In the genomic region with DNA sequence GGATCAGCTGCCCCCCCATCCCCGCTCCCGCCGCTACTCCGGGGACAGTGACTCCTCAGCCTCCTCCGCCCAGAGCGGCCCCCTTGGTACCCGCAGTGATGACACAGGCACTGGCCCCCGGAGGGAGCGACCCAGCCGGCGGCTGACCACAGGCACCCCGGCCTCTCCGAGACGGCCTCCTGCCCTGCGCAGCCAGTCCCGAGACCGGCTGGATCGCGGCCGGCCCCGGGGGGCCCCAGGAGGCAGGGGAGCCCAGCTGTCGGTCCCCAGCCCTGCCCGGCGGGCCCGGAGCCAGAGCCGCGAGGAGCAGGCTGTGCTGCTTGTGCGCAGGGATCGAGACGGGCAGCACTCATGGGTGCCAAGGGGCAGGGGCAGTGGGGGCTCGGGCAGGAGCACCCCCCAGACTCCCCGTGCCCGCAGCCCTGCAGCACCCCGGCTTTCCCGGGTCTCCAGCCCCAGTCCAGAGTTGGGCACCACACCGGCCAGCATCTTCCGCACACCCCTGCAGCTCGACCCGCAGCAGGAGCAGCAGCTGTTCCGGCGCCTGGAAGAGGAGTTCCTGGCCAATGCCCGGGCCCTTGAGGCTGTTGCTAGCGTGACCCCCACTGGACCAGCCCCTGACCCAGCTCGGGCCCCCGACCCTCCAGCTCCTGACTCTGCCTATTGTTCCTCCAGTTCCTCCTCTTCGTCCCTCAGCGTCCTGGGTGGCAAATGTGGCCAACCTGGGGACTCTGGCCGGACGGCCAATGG, we compare ENCODE assay signal across 10 cellular contexts. TPM values are rescaled to one million over a fixed set of nuclear protein-coding genes. Genes with fewer than 3 reads are reported as not detected.
DNase-seq lines count a peak whose midpoint lies in the region; ATAC-seq and TF ChIP-seq lines count a peak whose summit lies in the region.
"Had no signal": no experiment of that assay in that cellular context is flagged by ENCODE, and none has a peak within 500 bp of the region (broad histone marks: within the 10 kb centered on the region; RNA-seq: fewer than 3 reads in every experiment).

No MANE protein-coding gene starts in this region.

- peak overlapping the region; percentile 66; the same call in 1 of the 2 replicates for H3K4me2 ChIP-seq in SK-N-SH
- H3K4me2 ChIP-seq in mesenchymal stem cell (ENCODE audit: low read length, poor library complexity, severe bottlenecking) = no peak overlapping the region

- H3K9ac ChIP-seq in SK-N-SH (peak overlapping the region; percentile 56; the same call in 1 of the 2 replicates), mesenchymal stem cell (ENCODE audit: low read length) (peak overlapping the region; percentile 89)

- H3K27ac Mint-ChIP-seq in CD4-positive, alpha-beta memory T cell = no peak overlapping the region

- H3K4me3 Mint-ChIP-seq in CD4-positive, alpha-beta memory T cell = no peak overlapping the region

- ATAC-seq in SK-N-SH treated with all-trans-retinoic acid at 6 μM for 48 hours = no peak

- H2BK120ac ChIP-seq in mesenchymal stem cell (ENCODE audit: low read depth, low read length) = no peak overlapping the region

- no peaks in the 10 kb centered on the region for H3K9me2 ChIP-seq in SK-N-SH

- TF ChIP-seq CTCF in SK-N-SH (IDR thresholded peaks at IDR 0.05) (no peak), breast epithelium (IDR thresholded peaks at IDR 0.05) (no peak), transverse colon (IDR thresholded peaks at IDR 0.05) (no peak), A673 (conservative IDR thresholded peaks at IDR 0.05; ENCODE audit: low read depth, low read length) (no peak)

- peaks cover 0 to 6% (median 0%) of the 10 kb centered on the region in 8 donors for H3K9me3 Mint-ChIP-seq in CD4-positive, alpha-beta memory T cell

- H4K20me1 ChIP-seq in SK-N-SH (ENCODE audit: insufficient read depth) = peaks cover 18% of the 10 kb centered on the region; the same call in 1 of the 2 replicates

- H3K9me3 ChIP-seq in SK-N-SH (no peaks in the 10 kb centered on the region), breast epithelium (no peaks in the 10 kb centered on the region), mesenchymal stem cell (ENCODE audit: control insufficient read depth, low read length) (no peaks in the 10 kb centered on the region), transverse colon (no peaks in the 10 kb centered on the region), A673 (ENCODE audit: low read depth, low read length, poor library complexity, severe bottlenecking) (no peaks in the 10 kb centered on the region)
- no peaks in the 10 kb centered on the region for H3K9me3 ChIP-seq in CD4-positive, alpha-beta memory T cell (ENCODE audit: control insufficient read depth in 1 of 2, low read length in 2 of 2)
- H3K9me3 ChIP-seq: neutrophil had no signal

- no peak overlapping the region for H4K8ac ChIP-seq in mesenchymal stem cell (ENCODE audit: low read length)

- H3K79me1 ChIP-seq in mesenchymal stem cell (replicated peaks; ENCODE audit: low read length, poor library complexity, severe bottlenecking) = peaks cover 23% of the 10 kb centered on the region

- no peaks in the 10 kb centered on the region for H3F3A ChIP-seq in SK-N-SH (replicated peaks; ENCODE audit: insufficient read depth)

- peaks cover 18 to 35% of the 10 kb centered on the region in 2 experiments; a peak in 3 of 4 replicates for H3K4me1 ChIP-seq in SK-N-SH (ENCODE audit: control insufficient read depth in 1 of 2, insufficient read depth in 2 of 2, low read depth in 1 of 2, low read length in 1 of 2)
- H3K4me1 ChIP-seq in breast epithelium = peaks cover 33 to 37% of the 10 kb centered on the region in 2 donors
- peaks cover 61% of the 10 kb centered on the region for H3K4me1 ChIP-seq in mesenchymal stem cell (ENCODE audit: control insufficient read depth, insufficient read depth, low read depth, low read length)
- H3K4me1 ChIP-seq in transverse colon = peaks cover 62 to 88% (median 76%) of the 10 kb centered on the region in 4 donors
- H3K4me1 ChIP-seq in CD4-positive, alpha-beta memory T cell (ENCODE audit: insufficient read depth, low read length) = peaks cover 33% of the 10 kb centered on the region
- H3K4me1 ChIP-seq in A673 (ENCODE audit: insufficient read depth, low read length, poor library complexity, severe bottlenecking) = peaks cover 26% of the 10 kb centered on the region

- H2BK15ac ChIP-seq in mesenchymal stem cell (ENCODE audit: low read depth, poor library complexity, severe bottlenecking) = peak overlapping the region; percentile 33

- intact Hi-C loops in breast epithelium (cut with DNase I; ENCODE audit: low total_unique reads) (loop anchor here (10.0 kb wide), 1 partner anchor 453 kb away; a partner anchor contains a TSS), transverse colon (cut with DNase I; ENCODE audit: low total_unique reads) (no loop called here), A673 (cut with micrococcal nuclease; ENCODE audit: unreplicated experiment) (no loop called here)
- intact Hi-C loops in CD4-positive, alpha-beta memory T cell (cut with micrococcal nuclease) = no loop called here

- peak overlapping the region in 1 of 2 experiments; percentile 69 for H3K18ac ChIP-seq in mesenchymal stem cell (ENCODE audit: low read depth in 1 of 2, low read length in 2 of 2)

- H3K36me3 Mint-ChIP-seq in CD4-positive, alpha-beta memory T cell = no peaks in the 10 kb centered on the region

- no peak for TF ChIP-seq EP300 in SK-N-SH (IDR thresholded peaks at IDR 0.05; ENCODE audit: borderline replicate concordance in 1 of 2, low read depth in 1 of 2, low read length in 1 of 2)
- no peak for TF ChIP-seq EP300 in transverse colon (IDR thresholded peaks at IDR 0.05; ENCODE audit: low read depth)

- CTCF ChIA-PET in SK-N-SH (lab: Yijun Ruan, JAX) = interaction anchor here (0.7 to 4.5 kb wide), 2 partner anchors 14 to 30 kb away, joined by 3 to 35 read pairs; no protein-coding TSS in a partner anchor
- CTCF ChIA-PET in CD4-positive, alpha-beta memory T cell (lab: Charles Lee; ENCODE audit: partially characterized antibody) = no interaction called here
- CTCF ChIA-PET in A673 (lab: Charles Lee) = no interaction called here

- in situ Hi-C loops in transverse colon (cut with MboI; ENCODE audit: low pct_ligation_motif_present in 1 of 4, low pct_unique_long_range_greater_than_20kb in 1 of 4, low sequenced_read_pairs in 3 of 4) = no loop called here

- no TSS peak for BruUV-seq in A673 (replicated peaks; lab: Mats Ljungman, UMichigan)

- H3K27me3 ChIP-seq in SK-N-SH (ENCODE audit: insufficient read depth) = peaks cover 21% of the 10 kb centered on the region
- peaks cover 2 to 18% of the 10 kb centered on the region in 2 donors for H3K27me3 ChIP-seq in breast epithelium
- peaks cover 25 to 37% of the 10 kb centered on the region in 2 experiments for H3K27me3 ChIP-seq in mesenchymal stem cell (ENCODE audit: control insufficient read depth in 1 of 2, insufficient read depth in 1 of 2, low read length in 2 of 2)
- peaks cover 35% of the 10 kb centered on the region for H3K27me3 ChIP-seq in transverse colon
- peaks cover 26% of the 10 kb centered on the region for H3K27me3 ChIP-seq in CD4-positive, alpha-beta memory T cell (ENCODE audit: insufficient read depth, low read length)
- peaks cover 32% of the 10 kb centered on the region for H3K27me3 ChIP-seq in A673 (replicated peaks; ENCODE audit: insufficient read depth, low read depth, low read length, poor library complexity)

- no peak overlapping the region for H3K4ac ChIP-seq in mesenchymal stem cell (ENCODE audit: low read depth in 1 of 2, low read length in 2 of 2)

- DNase-seq in SK-N-SH = peak; percentile 37
- DNase-seq in breast epithelium (ENCODE audit: low spot score in 2 of 2) = peak in 1 of 2 donors; percentile 51
- DNase-seq in mesenchymal stem cell = no peak
- no peak for DNase-seq in transverse colon
- DNase-seq in CD4-positive, alpha-beta memory T cell = no peak
- no peak for DNase-seq in A673 (ENCODE audit: low spot score)
- no peak for DNase-seq in NCI-H748 (lab: John Stamatoyannopoulos, UW; ENCODE audit: unreplicated experiment)

- H3K79me2 ChIP-seq in SK-N-SH (ENCODE audit: insufficient read depth) = peaks cover 30% of the 10 kb centered on the region

- H2BK5ac ChIP-seq in mesenchymal stem cell (ENCODE audit: low read depth, low read length, poor library complexity, severe bottlenecking) = no peak overlapping the region

- H3K4me3 ChIP-seq in SK-N-SH (ENCODE audit: low read depth in 2 of 2, low read length in 1 of 2) = no peak overlapping the region
- peak overlapping the region; percentile 32 to 60 (median 35) for H3K4me3 ChIP-seq in breast epithelium
- peak overlapping the region in 1 of 2 experiments; percentile 61 for H3K4me3 ChIP-seq in mesenchymal stem cell (ENCODE audit: insufficient read depth in 1 of 2, low read depth in 1 of 2, low read length in 2 of 2)
- peak overlapping the region in 1 of 4 donors; percentile 6 for H3K4me3 ChIP-seq in transverse colon
- H3K4me3 ChIP-seq in CD4-positive, alpha-beta memory T cell (ENCODE audit: low read length in 2 of 2) = no peak overlapping the region
- no peak overlapping the region for H3K4me3 ChIP-seq in A673 (ENCODE audit: low read depth, low read length, poor library complexity, severe bottlenecking)
- H3K4me3 ChIP-seq: cardiac muscle cell had no signal

- TF ChIP-seq RAD21 in SK-N-SH (IDR thresholded peaks at IDR 0.05; ENCODE audit: low read length) = no peak

- H2BK12ac ChIP-seq in mesenchymal stem cell (ENCODE audit: low read length in 2 of 2) = no peak overlapping the region

- POLR2A ChIA-PET in SK-N-SH (lab: Yijun Ruan, JAX) = no interaction called here
- POLR2A ChIA-PET in CD4-positive, alpha-beta memory T cell (lab: Charles Lee; ENCODE audit: partially characterized antibody) = no interaction called here
- POLR2A ChIA-PET in A673 (lab: Charles Lee; ENCODE audit: low non-redundant PET) = interaction anchor here (0.6 kb wide), 1 partner anchor 33 kb away, joined by 3 read pairs; no protein-coding TSS in a partner anchor

- no peak overlapping the region for H2AFZ ChIP-seq in SK-N-SH (ENCODE audit: low read depth)
- no peak overlapping the region for H2AFZ ChIP-seq in mesenchymal stem cell (ENCODE audit: low read depth, low read length)

- H3K27ac ChIP-seq in SK-N-SH (ENCODE audit: low read depth in 2 of 2, low read length in 1 of 2) = peak overlapping the region in 1 of 2 experiments; percentile 88; a peak in 2 of 4 replicates
- peak overlapping the region; percentile 89 to 93 for H3K27ac ChIP-seq in breast epithelium
- H3K27ac ChIP-seq in mesenchymal stem cell (ENCODE audit: low read length, poor library complexity, severe bottlenecking) = no peak overlapping the region
- H3K27ac ChIP-seq in transverse colon = peak overlapping the region; percentile 58 to 96 (median 74)
- H3K27ac ChIP-seq in CD4-positive, alpha-beta memory T cell (ENCODE audit: low read depth, low read length) = no peak overlapping the region
- no peak overlapping the region for H3K27ac ChIP-seq in A673 (ENCODE audit: low read depth, low read length, poor library complexity, severe bottlenecking)
- H3K27ac ChIP-seq: cardiac muscle cell, neutrophil had no signal

- TF ChIP-seq POLR2A in breast epithelium (IDR thresholded peaks at IDR 0.05) (no peak), transverse colon (IDR thresholded peaks at IDR 0.05) (no peak)

- WGBS in SK-N-SH (ENCODE audit: low lambda C conversion rate) = 87% methylated on average over 25 of the region's 49 CpGs
- WGBS in mesenchymal stem cell = 87% methylated on average over 49 of the region's 49 CpGs
- 32% methylated on average over 41 of the region's 49 CpGs; no CpG with 5 or more reads in 1 of the 2 donors for WGBS in transverse colon (ENCODE audit: low coverage in 1 of 2), 2 donors

- no peak overlapping the region for H4K91ac ChIP-seq in mesenchymal stem cell (ENCODE audit: low read length)

- H3K27me3 Mint-ChIP-seq in CD4-positive, alpha-beta memory T cell = peaks cover 28 to 30% of the 10 kb centered on the region in 2 donors

- H3K36me3 ChIP-seq in SK-N-SH (replicated peaks in 1 of 2; ENCODE audit: control insufficient read depth in 1 of 2, insufficient read depth in 2 of 2, low read length in 1 of 2) (peaks cover 6 to 7% of the 10 kb centered on the region in 2 experiments), breast epithelium (no peaks in the 10 kb centered on the region), mesenchymal stem cell (ENCODE audit: control insufficient read depth in 1 of 2, insufficient read depth in 2 of 2, low read depth in 1 of 2, low read length in 2 of 2) (peaks cover 4 to 43% of the 10 kb centered on the region in 2 experiments), transverse colon (no peaks in the 10 kb centered on the region), A673 (ENCODE audit: insufficient read depth, low read length, poor library complexity, severe bottlenecking) (no peaks in the 10 kb centered on the region)
- H3K36me3 ChIP-seq in CD4-positive, alpha-beta memory T cell (ENCODE audit: insufficient read depth, low read length) = no peaks in the 10 kb centered on the region
- H3K36me3 ChIP-seq: cardiac muscle cell, neutrophil had no signal

- no peak overlapping the region for H2AK5ac ChIP-seq in mesenchymal stem cell (ENCODE audit: low read length, severe bottlenecking)

- H3K23ac ChIP-seq in mesenchymal stem cell (ENCODE audit: low read length in 2 of 2) = no peak overlapping the region

- H3K14ac ChIP-seq in mesenchymal stem cell (ENCODE audit: low read length in 2 of 2) = no peak overlapping the region

- H3K4me1 Mint-ChIP-seq in CD4-positive, alpha-beta memory T cell = peaks cover 16 to 41% (median 29%) of the 10 kb centered on the region in 4 donors

RNA-seq across cellular contexts. Expression of a gene that starts 3.9 kb away (rescaled TPM):
- polyA plus RNA-seq in SK-N-SH (2012; rRNA removed) = 0.18 and 0.36 TPM in 2 replicates
- polyA plus RNA-seq in SK-N-SH (2012; cell fraction: cytosol; rRNA removed) = 0.04 TPM in 1 of 2 replicates, not detected in the other
- 2.7 and 4.2 TPM in 2 replicates for polyA plus RNA-seq in SK-N-SH (2012; cell fraction: nucleus; rRNA removed)
- 1 to 10 TPM; 2.7 to 4.7 (median 4.3) TPM for total RNA-seq in breast epithelium
- polyA plus RNA-seq in mesenchymal stem cell (2013, experiment 1 of 2) = 0.06 TPM
- 0.04 TPM for polyA plus RNA-seq in mesenchymal stem cell (2013, experiment 2 of 2)
- total RNA-seq in transverse colon = 1 to 10 TPM in 3 of 4 donors, not detected in 1; 1.2 to 5.0 (median 2.4) TPM
- under 1 TPM; 0.36 to 0.79 TPM for total RNA-seq in CD4-positive, alpha-beta memory T cell
- polyA plus RNA-seq in CD4-positive, alpha-beta memory T cell = not detected
- total RNA-seq in A673 (2021) = 0.68 TPM in 1 of 2 replicates, not detected in the other

RNA-seq across cellular contexts. Expression of a gene that starts 5.2 kb away (rescaled TPM):
- 16.8 and 21.8 TPM in 2 replicates for polyA plus RNA-seq in SK-N-SH (2012; rRNA removed)
- polyA plus RNA-seq in SK-N-SH (2012; cell fraction: cytosol; rRNA removed) = 9.2 and 14.9 TPM in 2 replicates
- 40.3 and 60.8 TPM in 2 replicates for polyA plus RNA-seq in SK-N-SH (2012; cell fraction: nucleus; rRNA removed)
- 10 to 100 TPM; 12.2 to 19.3 (median 15.7) TPM for total RNA-seq in breast epithelium
- 21.8 TPM for polyA plus RNA-seq in mesenchymal stem cell (2013, experiment 1 of 2)
- polyA plus RNA-seq in mesenchymal stem cell (2013, experiment 2 of 2) = 22.6 TPM
- total RNA-seq in transverse colon = 10 to 100 TPM; 21.1 to 81.0 (median 43.6) TPM
- 1 to 10 TPM in 1 of 2 experiments, under 1 TPM in 1; 0.47 to 1.2 TPM for total RNA-seq in CD4-positive, alpha-beta memory T cell
- polyA plus RNA-seq in CD4-positive, alpha-beta memory T cell = under 1 TPM; 0.81 to 0.88 TPM
- 22.7 TPM in 2 replicates for total RNA-seq in A673 (2021)

RNA-seq across cellular contexts. Expression of a gene that starts 43.6 kb away (rescaled TPM):
- polyA plus RNA-seq in SK-N-SH (2012; rRNA removed) = 173 and 234 TPM in 2 replicates
- polyA plus RNA-seq in SK-N-SH (2012; cell fraction: cytosol; rRNA removed) = 103 and 111 TPM in 2 replicates
- polyA plus RNA-seq in SK-N-SH (2012; cell fraction: nucleus; rRNA removed) = 442 and 643 TPM in 2 replicates
- 100 to 1,000 TPM; 165 to 224 (median 220) TPM for total RNA-seq in breast epithelium
- polyA plus RNA-seq in mesenchymal stem cell (2013, experiment 1 of 2) = 174 TPM
- 172 TPM for polyA plus RNA-seq in mesenchymal stem cell (2013, experiment 2 of 2)
- total RNA-seq in transverse colon = 100 to 1,000 TPM; 196 to 318 (median 205) TPM
- total RNA-seq in CD4-positive, alpha-beta memory T cell = 100 to 1,000 TPM; 247 to 250 TPM
- 100 to 1,000 TPM; 192 to 210 TPM for polyA plus RNA-seq in CD4-positive, alpha-beta memory T cell
- total RNA-seq in A673 (2021) = 348 and 358 TPM in 2 replicates

RNA-seq across cellular contexts. Expression of a gene that starts 43.9 kb away (rescaled TPM):
- polyA plus RNA-seq in SK-N-SH (2012; rRNA removed) = 19.0 and 23.0 TPM in 2 replicates
- polyA plus RNA-seq in SK-N-SH (2012; cell fraction: cytosol; rRNA removed) = 7.0 and 12.1 TPM in 2 replicates
- 47.6 and 71.1 TPM in 2 replicates for polyA plus RNA-seq in SK-N-SH (2012; cell fraction: nucleus; rRNA removed)
- total RNA-seq in breast epithelium (10 to 100 TPM; 16.2 to 31.8 (median 28.2) TPM), transverse colon (100 to 1,000 TPM in 1 of 4 donors, 10 to 100 TPM in 3; 20.9 to 131 (median 31.5) TPM), A673 (2021) (77.7 and 84.0 TPM in 2 replicates)
- polyA plus RNA-seq in mesenchymal stem cell (2013, experiment 1 of 2) = 22.5 TPM
- polyA plus RNA-seq in mesenchymal stem cell (2013, experiment 2 of 2) = 22.7 TPM
- 10 to 100 TPM; 14.2 to 16.1 TPM for total RNA-seq in CD4-positive, alpha-beta memory T cell
- 1 to 10 TPM; 7.8 to 8.0 TPM for polyA plus RNA-seq in CD4-positive, alpha-beta memory T cell

Comparison
In these comparisons a context has a peak if more than half of its experiments do, and no peak if none do; other contexts are left out.
1. H3K27ac ChIP-seq: peak in breast epithelium (2 of 2) and transverse colon (4 of 4); none in mesenchymal stem cell (single experiment), CD4-positive, alpha-beta memory T cell (single experiment) and A673 (single experiment).
2. H3K4me3 ChIP-seq: peak in breast epithelium (3 of 3); none in SK-N-SH (0 of 2), CD4-positive, alpha-beta memory T cell (0 of 2) and A673 (single experiment).
3. RNA of a gene that starts 5.2 kb away (total RNA-seq): 21.1 to 81.0 TPM in transverse colon, 22.7 TPM in A673 and 12.2 to 19.3 TPM in breast epithelium; 0.47 to 1.2 TPM in CD4-positive, alpha-beta memory T cell; every median in the first group is over 4 times any median in the second.